ENCODE assay signal across 9 cellular contexts in genomic region chr18:35616664-35617423, GRCh38. TPM values are rescaled to one million over a fixed set of nuclear protein-coding genes. Genes with fewer than 3 reads are reported as not detected.
A peak's percentile ranks its signal among the peaks of the same experiment; 100 is the strongest.
DNase-seq lines count a peak whose midpoint lies in the region; ATAC-seq, FAIRE-seq and TF ChIP-seq lines count a peak whose summit lies in the region.
"Had no signal": no experiment of that assay in that cellular context is flagged by ENCODE, and none has a peak within 500 bp of the region (broad histone marks: within the 10 kb centered on the region; RNA-seq: fewer than 3 reads in every experiment).

No MANE protein-coding gene starts in this region.

- intact Hi-C loops in GM12878 (cut with micrococcal nuclease; ENCODE audit: unreplicated experiment) = loop anchor here (2.0 to 10.0 kb wide), 4 partner anchors 28 to 572 kb away; partner anchors contain the start of genes INO80C and MAPRE2
- intact Hi-C loops in HepG2 (cut with micrococcal nuclease; ENCODE audit: unreplicated experiment) = no loop called here

- peaks cover 88% of the 10 kb centered on the region for H4K20me1 ChIP-seq in BLaER1
- H4K20me1 ChIP-seq in GM12878 (ENCODE audit: control insufficient read depth, insufficient read depth) = no peaks in the 10 kb centered on the region
- no peaks in the 10 kb centered on the region for H4K20me1 ChIP-seq in HepG2 (ENCODE audit: insufficient read depth, low read length)

- no peak overlapping the region for H3K9ac ChIP-seq in BLaER1
- H3K9ac ChIP-seq in GM12878 (ENCODE audit: control insufficient read depth, insufficient read depth, low read length) = peak overlapping the region; percentile 30; the same call in 1 of the 2 replicates
- H3K9ac ChIP-seq in HepG2 (ENCODE audit: insufficient read depth, low read depth, low read length) = no peak overlapping the region

- H3K4me1 ChIP-seq in BLaER1 = peaks cover 17% of the 10 kb centered on the region
- H3K4me1 ChIP-seq in GM12878 (ENCODE audit: control insufficient read depth, insufficient read depth, low read length) = peaks cover 15% of the 10 kb centered on the region
- H3K4me1 ChIP-seq in HepG2 (ENCODE audit: insufficient read depth, low read length) = peaks cover 8% of the 10 kb centered on the region; the same call in 1 of the 2 replicates

- WGBS in GM12878 (ENCODE audit: insufficient coverage, insufficient replicate concordance, low lambda C conversion rate, missing lambda C conversion rate) = 2% methylated on average over 6 of the region's 6 CpGs
- WGBS in HepG2 (ENCODE audit: low lambda C conversion rate) = 98% methylated on average over 6 of the region's 6 CpGs

- TF ChIP-seq EP300 in GM12878 (IDR thresholded peaks at IDR 0.05; ENCODE audit: borderline replicate concordance in 1 of 2, control insufficient read depth in 1 of 2, low read depth in 2 of 2, low read length in 2 of 2) (peak; percentile 80 to 92; a peak in 3 of 4 replicates), HepG2 (IDR thresholded peaks at IDR 0.05; ENCODE audit: low read depth in 2 of 2, low read length in 2 of 2) (no peak), HepG2 (CRISPR knock-in tag; IDR thresholded peaks at IDR 0.05; ENCODE audit: borderline replicate concordance) (no peak)

- peak; percentile 25; the same call in 1 of the 2 replicates for TF ChIP-seq RAD21 in GM12878 (IDR thresholded peaks at IDR 0.05; ENCODE audit: insufficient read depth, low read depth, low read length)
- no peak for TF ChIP-seq RAD21 in HepG2 (CRISPR knock-in tag; IDR thresholded peaks at IDR 0.05)

- H3K27ac ChIP-seq in BLaER1 (no peak overlapping the region), GM12878 (ENCODE audit: control insufficient read depth, insufficient read depth) (peak overlapping the region; percentile 54), HepG2 (ENCODE audit: extremely low read length, insufficient read depth, low read length) (no peak overlapping the region)
- H3K27ac ChIP-seq: tibial artery had no signal

- peak; percentile 98 for ATAC-seq in GM19467 (IDR thresholded peaks at IDR 0.05; ENCODE audit: unreplicated experiment)
- ATAC-seq in HG03521 (IDR thresholded peaks at IDR 0.05; ENCODE audit: unreplicated experiment) = peak; percentile 99
- peak; percentile 97 for ATAC-seq in GM12878
- ATAC-seq in HepG2 = no peak

- CTCF ChIA-PET in GM12878 (lab: Yijun Ruan, JAX) = interaction anchor here (0.9 to 1.7 kb wide), 8 partner anchors 8 to 210 kb away, joined by 3 to 6 read pairs (median 4); no protein-coding TSS in a partner anchor
- CTCF ChIA-PET in HepG2 (lab: Yijun Ruan, JAX; ENCODE audit: low intra/inter-chr PET ratio, low total read pairs) = no interaction called here

- RAD21 ChIA-PET in GM12878 (lab: Charles Lee; ENCODE audit: unreplicated experiment) = interaction anchor here (0.9 to 2.2 kb wide), 9 partner anchors 15 to 144 kb away, joined by 3 to 7 read pairs (median 3); partner anchors contain the start of gene INO80C

- DNase-seq in T-helper 2 cell = peak in 4 of 5 experiments; percentile 8 to 90 (median 40)
- DNase-seq in GM12878 (ENCODE audit: low read depth, low spot score) = peak; percentile 88
- no peak for DNase-seq in HepG2 (ENCODE audit: low spot score)
- peak; percentile 8 to 40 (median 35) for DNase-seq in stimulated activated CD4-positive, alpha-beta T cell treated with anti-CD3 and anti-CD28 coated beads, TNF-alpha, amount 100 ng/mL, for 4 hours (ENCODE audit: low read depth in 3 of 3)
- DNase-seq in cerebellar nuclear complex (lab: John Stamatoyannopoulos, UW) = no peak

- SMC1A ChIA-PET in GM12878 (lab: Charles Lee; ENCODE audit: uncharacterized antibody, unreplicated experiment) = interaction anchor here (0.6 to 3.2 kb wide), 16 partner anchors 8 to 123 kb away, joined by 3 to 21 read pairs (median 3); partner anchors contain the start of gene GALNT1

- H3K36me3 ChIP-seq in BLaER1 = peaks cover 11% of the 10 kb centered on the region; the same call in 1 of the 2 replicates
- H3K36me3 ChIP-seq in GM12878 (ENCODE audit: control insufficient read depth in 2 of 2, insufficient read depth in 2 of 2, low read length in 1 of 2) = no peaks in the 10 kb centered on the region
- no peaks in the 10 kb centered on the region for H3K36me3 ChIP-seq in HepG2 (replicated peaks in 1 of 2; ENCODE audit: control insufficient read depth in 1 of 2, insufficient read depth in 2 of 2, low read length in 2 of 2)
- H3K36me3 ChIP-seq: tibial artery had no signal

- POLR2A ChIA-PET in GM12878 (lab: Charles Lee) (interaction anchor here (0.7 to 1.9 kb wide), 3 partner anchors 11 to 204 kb away, joined by 4 to 6 read pairs (median 4); no protein-coding TSS in a partner anchor), HepG2 (lab: Yijun Ruan, JAX) (no interaction called here)

- TF ChIP-seq POLR2A in GM12878 (IDR thresholded peaks at IDR 0.05; ENCODE audit: low read depth, low read length) (no peak), HepG2 (IDR thresholded peaks at IDR 0.05; ENCODE audit: insufficient read depth in 1 of 2, low read depth in 2 of 2, low read length in 2 of 2) (no peak)

- no TSS peak for BruUV-seq in GM12878 (replicated peaks; lab: Mats Ljungman, UMichigan)
- no TSS peak for BruUV-seq in HepG2 (replicated peaks; lab: Mats Ljungman, UMichigan)

- peak; percentile 99 for FAIRE-seq in GM12878 (lab: Jason Lieb, UNC)
- no peak for FAIRE-seq in HepG2 (lab: Jason Lieb, UNC)

- 0 out of 2 replicates have a peak, but pooled peaks cover 6% of the 10 kb centered on the region for H3K9me3 ChIP-seq in BLaER1
- no peaks in the 10 kb centered on the region for H3K9me3 ChIP-seq in GM12878 (replicated peaks; ENCODE audit: control insufficient read depth, insufficient read depth, low read length)
- no peaks in the 10 kb centered on the region for H3K9me3 ChIP-seq in HepG2 (ENCODE audit: low read length)
- H3K9me3 ChIP-seq: tibial artery had no signal

- H3K4me3 ChIP-seq in BLaER1 (no peak overlapping the region), GM12878 (peak overlapping the region; percentile 38; the same call in 1 of the 2 replicates), HepG2 (replicated peaks in 1 of 3; ENCODE audit: insufficient read depth in 1 of 3, low read depth in 2 of 3, low read length in 3 of 3) (no peak overlapping the region)
- H3K4me3 ChIP-seq: tibial artery had no signal

- in situ Hi-C loops in GM12878 (cut with MboI) = loop anchor here (5.0 kb wide), 1 partner anchor 50 kb away; no protein-coding TSS in a partner anchor
- in situ Hi-C loops in HepG2 (cut with HindIII; ENCODE audit: extremely low pct_ligation_motif_present, low pct_unique_long_range_greater_than_20kb) = no loop called here

- H3K79me2 ChIP-seq in GM12878 (ENCODE audit: control insufficient read depth, insufficient read depth, low read length) (no peaks in the 10 kb centered on the region; the same call in 1 of the 2 replicates), HepG2 (ENCODE audit: insufficient read depth, low read length) (peaks cover 5% of the 10 kb centered on the region)

- H2AFZ ChIP-seq in GM12878 (ENCODE audit: control insufficient read depth, low read depth, low read length) = peak overlapping the region; percentile 59
- no peak overlapping the region for H2AFZ ChIP-seq in HepG2 (ENCODE audit: low read length)

- H3K27me3 ChIP-seq in BLaER1 = no peaks in the 10 kb centered on the region
- no peaks in the 10 kb centered on the region for H3K27me3 ChIP-seq in GM12878 (replicated peaks in 1 of 2; ENCODE audit: control insufficient read depth in 2 of 2, insufficient read depth in 2 of 2, low read length in 1 of 2)
- H3K27me3 ChIP-seq in HepG2 (ENCODE audit: control insufficient read depth in 1 of 2, insufficient read depth in 2 of 2, low read length in 2 of 2) = no peaks in the 10 kb centered on the region
- H3K27me3 ChIP-seq: tibial artery had no signal

- H3K4me2 ChIP-seq in BLaER1 (peak overlapping the region; percentile 48), GM12878 (ENCODE audit: control insufficient read depth, insufficient read depth) (peak overlapping the region; percentile 83), HepG2 (ENCODE audit: low read depth, low read length) (no peak overlapping the region)

- no peak for TF ChIP-seq CTCF in GM12878 (IDR thresholded peaks at IDR 0.05 in 2 of 3, conservative IDR thresholded peaks at IDR 0.05 in 1 of 3; ENCODE audit: control insufficient read depth in 2 of 3, extremely low read depth in 1 of 3, insufficient read depth in 1 of 3, low read depth in 3 of 3, low read length in 3 of 3)
- TF ChIP-seq CTCF in HepG2 (CRISPR knock-in tag; IDR thresholded peaks at IDR 0.05) = no peak

RNA-seq across cellular contexts. Expression of gene GALNT1, which starts 35.3 kb away (rescaled TPM):
- 54.0 and 55.0 TPM in 2 replicates for total RNA-seq in GM12878 (2013; cell fraction: nucleolus; rRNA removed)
- total RNA-seq in GM12878 (2014; rRNA removed) = 33.4 and 38.3 TPM in 2 replicates
- 49.5 and 51.3 TPM in 2 replicates for total RNA-seq in GM12878 (2014; rRNA removed; fragmentation: Illumina TruSeq; extraction: Trizol)
- 53.7 and 56.5 TPM in 2 replicates for total RNA-seq in GM12878 (2021)
- 12.6 TPM for polyA plus RNA-seq in GM12878 (2011; ENCODE audit: low read depth)
- 45.5 and 65.5 TPM in 2 replicates for polyA plus RNA-seq in GM12878 (2011; rRNA removed)
- 16.3 and 17.2 TPM in 2 replicates for polyA plus RNA-seq in GM12878 (2011; cell fraction: cytosol; rRNA removed)
- polyA plus RNA-seq in GM12878 (2011; cell fraction: nucleus; rRNA removed) = 9.9 TPM in 2 replicates
- polyA plus RNA-seq in GM12878 (2012) = 14.0 and 17.7 TPM in 2 replicates
- 41.9 and 51.7 TPM in 2 replicates for polyA plus RNA-seq in GM12878 (2014; fragmentation: Illumina TruSeq; extraction: Trizol)
- 10 to 100 TPM; 16.6 to 18.4 TPM for polyA plus RNA-seq in GM12878 (2014; fragmentation: Nextera tagmentation; extraction: Ambion mirVana)
- 24.5 and 26.3 TPM in 2 replicates for polyA plus RNA-seq in GM12878 (2014; rRNA removed)
- polyA plus RNA-seq in GM12878 (2016; fragmentation: Nextera tagmentation; extraction: Ambion mirVana) = 1 to 10 TPM; 8.0 to 9.0 TPM
- polyA minus RNA-seq in GM12878 (2011; rRNA and poly(A)+ RNA removed) = 34.6 and 61.2 TPM in 2 replicates
- 18.4 and 25.1 TPM in 2 replicates for polyA minus RNA-seq in GM12878 (2011; cell fraction: cytosol; rRNA and poly(A)+ RNA removed)
- polyA minus RNA-seq in GM12878 (2011; cell fraction: nucleus; rRNA and poly(A)+ RNA removed) = 11.2 and 18.2 TPM in 2 replicates
- total RNA-seq in HepG2 (2016; rRNA removed; fragmentation: Illumina TruSeq; extraction: Trizol) = 100 and 101 TPM in 2 replicates
- 24.4 and 25.0 TPM in 2 replicates for total RNA-seq in HepG2 (2016; cell fraction: cytosol; rRNA removed; fragmentation: Illumina TruSeq; extraction: Trizol; ENCODE audit: low read depth)
- total RNA-seq in HepG2 (2016; cell fraction: insoluble cytoplasmic fraction; rRNA removed; fragmentation: Illumina TruSeq; extraction: Trizol) = 97.8 and 106 TPM in 2 replicates
- 103 and 117 TPM in 2 replicates for total RNA-seq in HepG2 (2016; cell fraction: membrane; rRNA removed; fragmentation: Illumina TruSeq; extraction: Trizol)
- total RNA-seq in HepG2 (2016; cell fraction: nucleus; rRNA removed; fragmentation: Illumina TruSeq; extraction: Trizol) = 57.3 and 63.3 TPM in 2 replicates
- 29.5 and 41.1 TPM in 2 replicates for polyA plus RNA-seq in HepG2 (2011; rRNA removed)
- 16.2 and 27.6 TPM in 2 replicates for polyA plus RNA-seq in HepG2 (2011; cell fraction: cytosol; rRNA removed)
- 5.3 and 6.6 TPM in 2 replicates for polyA plus RNA-seq in HepG2 (2011; cell fraction: nucleus; rRNA removed)
- polyA plus RNA-seq in HepG2 (2012) = 30.9 and 42.2 TPM in 2 replicates
- polyA plus RNA-seq in HepG2 (2016; cell fraction: cytosol; fragmentation: Illumina TruSeq; extraction: Trizol; ENCODE audit: low read depth) = 23.9 and 26.1 TPM in 2 replicates
- polyA plus RNA-seq in HepG2 (2016; cell fraction: insoluble cytoplasmic fraction; fragmentation: Illumina TruSeq; extraction: Trizol; ENCODE audit: low read depth) = 75.7 and 83.7 TPM in 2 replicates
- 57.2 and 64.0 TPM in 2 replicates for polyA plus RNA-seq in HepG2 (2016; cell fraction: membrane; fragmentation: Illumina TruSeq; extraction: Trizol; ENCODE audit: low read depth)
- polyA plus RNA-seq in HepG2 (2016; cell fraction: nucleus; fragmentation: Illumina TruSeq; extraction: Trizol; ENCODE audit: insufficient read depth, low read depth) = 52.0 and 52.9 TPM in 2 replicates
- 26.4 and 26.8 TPM in 2 replicates for polyA minus RNA-seq in HepG2 (2011; rRNA and poly(A)+ RNA removed; ENCODE audit: low replicate concordance)
- polyA minus RNA-seq in HepG2 (2011; cell fraction: cytosol; rRNA and poly(A)+ RNA removed) = 38.5 and 40.9 TPM in 2 replicates
- polyA minus RNA-seq in HepG2 (2011; cell fraction: nucleus; rRNA and poly(A)+ RNA removed) = 29.9 and 36.9 TPM in 2 replicates

Comparison
In these comparisons a context has a peak if more than half of its experiments do, and no peak if none do; other contexts are left out.
1. DNase-seq: peak in T-helper 2 cell (4 of 5), GM12878 (single experiment) and stimulated activated CD4-positive, alpha-beta T cell treated with anti-CD3 and anti-CD28 coated beads, TNF-alpha, amount 100 ng/mL, for 4 hours (3 of 3); none in HepG2 (single experiment) and cerebellar nuclear complex (0 of 2).